ENCODE assay signal across 2 cellular contexts in genomic region chr14:103209054-103209453, GRCh38.
TF ChIP-seq lines count a peak whose summit lies in the region.

No MANE protein-coding gene starts in this region.

TF ChIP-seq in SK-N-SH, 30 proteins besides CTCF, POLR2A, EP300 and RAD21 (continued from another document):
- no peak for TF ChIP-seq GABPA (IDR thresholded peaks at IDR 0.05; ENCODE audit: low read depth)
- no peak for TF ChIP-seq REST (IDR thresholded peaks at IDR 0.05; ENCODE audit: low read depth, low read length)
- TF ChIP-seq TCF12 (IDR thresholded peaks at IDR 0.05), result no peak
- TF ChIP-seq, protein P1, sequence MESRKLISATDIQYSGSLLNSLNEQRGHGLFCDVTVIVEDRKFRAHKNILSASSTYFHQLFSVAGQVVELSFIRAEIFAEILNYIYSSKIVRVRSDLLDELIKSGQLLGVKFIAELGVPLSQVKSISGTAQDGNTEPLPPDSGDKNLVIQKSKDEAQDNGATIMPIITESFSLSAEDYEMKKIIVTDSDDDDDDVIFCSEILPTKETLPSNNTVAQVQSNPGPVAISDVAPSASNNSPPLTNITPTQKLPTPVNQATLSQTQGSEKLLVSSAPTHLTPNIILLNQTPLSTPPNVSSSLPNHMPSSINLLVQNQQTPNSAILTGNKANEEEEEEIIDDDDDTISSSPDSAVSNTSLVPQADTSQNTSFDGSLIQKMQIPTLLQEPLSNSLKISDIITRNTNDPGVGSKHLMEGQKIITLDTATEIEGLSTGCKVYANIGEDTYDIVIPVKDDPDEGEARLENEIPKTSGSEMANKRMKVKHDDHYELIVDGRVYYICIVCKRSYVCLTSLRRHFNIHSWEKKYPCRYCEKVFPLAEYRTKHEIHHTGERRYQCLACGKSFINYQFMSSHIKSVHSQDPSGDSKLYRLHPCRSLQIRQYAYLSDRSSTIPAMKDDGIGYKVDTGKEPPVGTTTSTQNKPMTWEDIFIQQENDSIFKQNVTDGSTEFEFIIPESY (IDR thresholded peaks at IDR 0.05; ENCODE audit: borderline replicate concordance, low read depth), result no peak
- no peak for TF ChIP-seq NRF1 (IDR thresholded peaks at IDR 0.05; ENCODE audit: low read depth, low read length)
- no peak for TF ChIP-seq YY1 (IDR thresholded peaks at IDR 0.05; ENCODE audit: low read depth)
- no peak for TF ChIP-seq ELF1 (IDR thresholded peaks at IDR 0.05)
- TF ChIP-seq PBX3 (IDR thresholded peaks at IDR 0.05), result no peak
- no peak for TF ChIP-seq JUND (IDR thresholded peaks at IDR 0.05)

TF ChIP-seq in HEK293T, 16 proteins besides CTCF, POLR2A, EP300 and RAD21 (continued from another document):
- TF ChIP-seq HDGF (IDR thresholded peaks at IDR 0.05; ENCODE audit: borderline replicate concordance), result no peak
- no peak for TF ChIP-seq L3MBTL2 (conservative IDR thresholded peaks at IDR 0.05)
TF ChIP-seq in HEK293T: peak in this region for 0.
